Comparison of ENCODE assay signal across 9 cellular contexts in genomic region chr1:1908506-1908791, GRCh38. TPM values are rescaled to one million over a fixed set of nuclear protein-coding genes. Genes with fewer than 3 reads are reported as not detected.
A peak's percentile ranks its signal among the peaks of the same experiment; 100 is the strongest.
DNase-seq lines count a peak whose midpoint lies in the region; ATAC-seq and TF ChIP-seq lines count a peak whose summit lies in the region.
"Had no signal": no experiment of that assay in that cellular context is flagged by ENCODE, and none has a peak within 500 bp of the region (broad histone marks: within the 10 kb centered on the region; RNA-seq: fewer than 3 reads in every experiment).

No MANE protein-coding gene starts in this region.

- H3K27me3 Mint-ChIP-seq in activated naive CD8-positive, alpha-beta T cell treated with anti-CD3 and anti-CD28 coated beads, Interleukin-2, amount 50 U/mL, for 24 hours = no peaks in the 10 kb centered on the region

- H3K4me1 Mint-ChIP-seq in activated naive CD8-positive, alpha-beta T cell treated with anti-CD3 and anti-CD28 coated beads, Interleukin-2, amount 50 U/mL, for 24 hours = peaks cover 17% of the 10 kb centered on the region

- no peaks in the 10 kb centered on the region for H3K27me3 ChIP-seq in tibial artery

- no peak for DNase-seq in activated naive CD8-positive, alpha-beta T cell treated with anti-CD3 and anti-CD28 coated beads, Interleukin-2, amount 50 U/mL, for 24 hours
- DNase-seq in left lobe of liver (ENCODE audit: low spot score) (no peak), tibial artery (peak; percentile 35 to 79), superior temporal gyrus (ENCODE audit: extremely low spot score) (no peak), mucosa of gallbladder (ENCODE audit: low spot score) (no peak)

- peak overlapping the region; percentile 85 to 88 for H3K27ac ChIP-seq in tibial artery

- H3K9me3 Mint-ChIP-seq in activated naive CD8-positive, alpha-beta T cell treated with anti-CD3 and anti-CD28 coated beads, Interleukin-2, amount 50 U/mL, for 24 hours = no peaks in the 10 kb centered on the region

- H3K9me3 ChIP-seq in tibial artery = no peaks in the 10 kb centered on the region

- H3K4me1 ChIP-seq in tibial artery = peaks cover 4 to 34% (median 22%) of the 10 kb centered on the region in 4 donors

- peak overlapping the region; percentile 63 for H3K4me3 Mint-ChIP-seq in activated naive CD8-positive, alpha-beta T cell treated with anti-CD3 and anti-CD28 coated beads, Interleukin-2, amount 50 U/mL, for 24 hours

- no peak for TF ChIP-seq CTCF in tibial artery (IDR thresholded peaks at IDR 0.05)

- H3K4me3 ChIP-seq in GM08714 (ENCODE audit: low read length) (peak overlapping the region; percentile 80), tibial artery (peak overlapping the region; percentile 63 to 79)

- H3K36me3 Mint-ChIP-seq in activated naive CD8-positive, alpha-beta T cell treated with anti-CD3 and anti-CD28 coated beads, Interleukin-2, amount 50 U/mL, for 24 hours (ENCODE audit: low read depth) = no peaks in the 10 kb centered on the region

- intact Hi-C loops in tibial artery (cut with DNase I; ENCODE audit: low total_unique reads) = no loop called here

- no peaks in the 10 kb centered on the region for H3K36me3 ChIP-seq in tibial artery

- peak; percentile 8 for ATAC-seq in HG03095 (IDR thresholded peaks at IDR 0.05; ENCODE audit: unreplicated experiment)
- ATAC-seq in activated naive CD8-positive, alpha-beta T cell treated with anti-CD3 and anti-CD28 coated beads, Interleukin-2, amount 50 U/mL, for 24 hours = no peak
- peak; percentile 13 for ATAC-seq in left lobe of liver
- no peak for ATAC-seq in GM21367 (IDR thresholded peaks at IDR 0.05; ENCODE audit: unreplicated experiment)

- H3K27ac Mint-ChIP-seq in activated naive CD8-positive, alpha-beta T cell treated with anti-CD3 and anti-CD28 coated beads, Interleukin-2, amount 50 U/mL, for 24 hours = no peak overlapping the region

RNA-seq across cellular contexts. Expression of gene CALML6, which starts 6.6 kb away (rescaled TPM):
- total RNA-seq in left lobe of liver (1.4 TPM), mucosa of gallbladder (0.32 TPM)

RNA-seq across cellular contexts. Expression of gene TMEM52, which starts 10.6 kb away (rescaled TPM):
- 11.3 TPM for total RNA-seq in left lobe of liver
- total RNA-seq in mucosa of gallbladder = 2.4 TPM
- total RNA-seq: SK-MEL-5 had no signal

RNA-seq across cellular contexts. Expression of gene GNB1, which starts 17.6 kb away (rescaled TPM):
- total RNA-seq in left lobe of liver = 97.3 TPM
- 338 TPM for total RNA-seq in mucosa of gallbladder

Comparison
In these comparisons a context has a peak if more than half of its experiments do, and no peak if none do; other contexts are left out.
1. ATAC-seq: peak in HG03095 (single experiment) and left lobe of liver (single experiment); none in activated naive CD8-positive, alpha-beta T cell treated with anti-CD3 and anti-CD28 coated beads, Interleukin-2, amount 50 U/mL, for 24 hours (single experiment) and GM21367 (single experiment).
2. DNase-seq: peak in tibial artery (2 of 2); none in activated naive CD8-positive, alpha-beta T cell treated with anti-CD3 and anti-CD28 coated beads, Interleukin-2, amount 50 U/mL, for 24 hours (single experiment), left lobe of liver (single experiment), superior temporal gyrus (single experiment) and mucosa of gallbladder (single experiment).